24 cellular contexts compared by ENCODE assay signal in genomic region chr4:63218837-63219236, GRCh38.
"Had no signal": no experiment of that assay in that cellular context is flagged by ENCODE, and none has a peak within 500 bp of the region (broad histone marks: within the 10 kb centered on the region; RNA-seq: fewer than 3 reads in every experiment).

No MANE protein-coding gene starts in this region.

- H3K27ac ChIP-seq: body of pancreas, esophagus muscularis mucosa, gastrocnemius medialis, sigmoid colon, spleen, thoracic aorta, upper lobe of left lung had no signal

- H3K4me1 ChIP-seq: body of pancreas, esophagus muscularis mucosa, gastrocnemius medialis, sigmoid colon, spleen, upper lobe of left lung had no signal

- H3K36me3 ChIP-seq: esophagus muscularis mucosa, gastrocnemius medialis, sigmoid colon, spleen, thoracic aorta, upper lobe of left lung had no signal

- H3K4me3 ChIP-seq: body of pancreas, esophagus muscularis mucosa, gastrocnemius medialis, sigmoid colon, spleen, thoracic aorta, upper lobe of left lung had no signal

- ATAC-seq: activated CD4-positive, CD25-positive, alpha-beta regulatory T cell treated with anti-CD3 and anti-CD28 coated beads, Interleukin-2, amount 50 U/mL, for 24 hours; activated CD8-positive, alpha-beta memory T cell treated with anti-CD3 and anti-CD28 coated beads, Interleukin-2, amount 10 ng/mL, durations not matched to agents 7 days and 5 days; activated CD8-positive, alpha-beta T cell treated with anti-CD3 and anti-CD28 coated beads for 36 hours; activated naive CD8-positive, alpha-beta T cell treated with anti-CD3 and anti-CD28 coated beads, Interleukin-2, amount 50 U/mL, for 24 hours; body of pancreas; gastrocnemius medialis; left colon; naive thymus-derived CD4-positive, alpha-beta T cell; T-helper 17 cell had no signal

- H3K27me3 ChIP-seq: body of pancreas, esophagus muscularis mucosa, gastrocnemius medialis, sigmoid colon, spleen, upper lobe of left lung had no signal

- DNase-seq: activated CD4-positive, alpha-beta T cell treated with anti-CD3 and anti-CD28 coated beads, Interleukin-2, amount 10 ng/mL, durations not matched to agents 7 days and 5 days; activated CD8-positive, alpha-beta memory T cell treated with anti-CD3 and anti-CD28 coated beads, Interleukin-2, amount 10 ng/mL, durations not matched to agents 7 days and 5 days; activated CD8-positive, alpha-beta T cell treated with anti-CD3 and anti-CD28 coated beads for 36 hours; activated gamma-delta T cell; activated naive CD4-positive, alpha-beta T cell treated with anti-CD3 and anti-CD28 coated beads, Interleukin-2, amount 50 U/mL, for 16 hours; activated naive CD8-positive, alpha-beta T cell treated with anti-CD3 and anti-CD28 coated beads, Interleukin-2, amount 50 U/mL, for 24 hours; body of pancreas; dermis blood vessel endothelial cell; effector memory CD4-positive, alpha-beta T cell; gastrocnemius medialis; hippocampal formation; left colon; naive thymus-derived CD4-positive, alpha-beta T cell; retina; sigmoid colon; spleen; stimulated activated CD4-positive, alpha-beta T cell treated with anti-CD3 and anti-CD28 coated beads, Interleukin-4, amount 100 ng/mL, for 24 hours; stimulated activated naive CD4-positive, alpha-beta T cell treated with Interleukin-2 at 50 U/mL for 16 hours; SW 1271; T-helper 17 cell; upper lobe of left lung had no signal

- H3K9me3 ChIP-seq: gastrocnemius medialis, thoracic aorta, upper lobe of left lung had no signal
